In the genomic region with DNA sequence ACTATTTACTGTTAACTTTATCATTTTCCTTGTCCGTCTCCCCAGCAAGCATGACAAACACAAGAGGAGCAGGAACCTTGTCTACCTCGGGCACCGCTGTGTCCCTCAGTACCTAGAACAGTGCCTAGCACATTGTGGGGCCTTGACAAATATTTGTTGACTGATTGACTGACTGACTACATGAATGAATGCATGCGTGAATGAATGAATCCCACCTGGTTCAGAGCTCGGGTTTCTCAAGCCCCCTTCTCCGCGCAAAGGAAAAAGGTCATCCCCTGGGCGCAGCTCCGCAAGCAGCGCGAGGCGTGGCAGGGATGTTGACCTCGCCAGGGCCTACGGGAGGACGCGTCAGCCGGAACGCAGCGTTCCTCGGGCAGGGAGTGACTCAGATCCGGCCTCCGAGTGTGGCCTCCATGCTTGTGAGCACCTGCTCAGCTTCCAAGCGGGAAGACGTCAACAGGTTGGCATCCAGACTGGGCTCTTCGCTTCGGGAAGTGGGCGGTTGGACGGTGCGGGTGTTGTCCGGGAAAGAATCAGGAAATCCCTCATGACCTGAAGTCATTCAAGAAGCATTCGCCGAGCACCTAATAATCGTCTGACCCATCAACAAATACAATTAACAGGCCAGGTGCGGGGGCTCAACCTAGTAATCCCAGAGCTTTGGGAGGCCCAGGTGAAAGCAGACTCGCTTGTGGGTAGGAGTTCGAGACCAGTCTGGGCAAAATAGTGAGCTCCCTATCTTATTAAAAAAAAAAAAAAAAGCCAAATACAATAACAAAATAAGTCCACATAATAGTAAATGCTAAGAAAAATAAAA, we compare ENCODE assay signal across 8 cellular contexts. TPM values are rescaled to one million over a fixed set of nuclear protein-coding genes. Genes with fewer than 3 reads are reported as not detected.
DNase-seq lines count a peak whose midpoint lies in the region; TF ChIP-seq lines count a peak whose summit lies in the region.

No MANE protein-coding gene starts in this region.

- peaks cover 8% of the 10 kb centered on the region for H3K36me3 Mint-ChIP-seq in stimulated activated naive CD8-positive, alpha-beta T cell treated with anti-CD3 and anti-CD28 coated beads, Interleukin-15, Interleukin-2, amounts not matched to agents 100 ng/mL and 50 ng/mL, for 24 hours (ENCODE audit: low read depth)

- peaks cover 6% of the 10 kb centered on the region for H3K27me3 Mint-ChIP-seq in stimulated activated naive CD8-positive, alpha-beta T cell treated with anti-CD3 and anti-CD28 coated beads, Interleukin-15, Interleukin-2, amounts not matched to agents 100 ng/mL and 50 ng/mL, for 24 hours

- H3K27me3 ChIP-seq in H7 (ENCODE audit: control insufficient read depth, insufficient read depth, low read length): no peaks in the 10 kb centered on the region
- no peaks in the 10 kb centered on the region for H3K27me3 ChIP-seq in Loucy (ENCODE audit: insufficient read depth, low read length, poor library complexity, severe bottlenecking)

- H3K4me1 ChIP-seq in Loucy (ENCODE audit: insufficient read depth, low read length, poor library complexity, severe bottlenecking): peaks cover 8% of the 10 kb centered on the region

- no peak for TF ChIP-seq CTCF in Loucy (conservative IDR thresholded peaks at IDR 0.05; ENCODE audit: low read length)

- H3K79me2 ChIP-seq in Loucy (ENCODE audit: insufficient read depth, low read length): no peaks in the 10 kb centered on the region

- peak overlapping the region; percentile 41; the same call in 1 of the 2 replicates for H2AFZ ChIP-seq in Loucy (ENCODE audit: low read length)

- no peaks in the 10 kb centered on the region for H3K9me3 Mint-ChIP-seq in stimulated activated naive CD8-positive, alpha-beta T cell treated with anti-CD3 and anti-CD28 coated beads, Interleukin-15, Interleukin-2, amounts not matched to agents 100 ng/mL and 50 ng/mL, for 24 hours

- H3F3A ChIP-seq in Loucy (ENCODE audit: low read depth): no peaks in the 10 kb centered on the region

- H3K36me3 ChIP-seq in H7 (replicated peaks; ENCODE audit: control insufficient read depth, insufficient read depth, low read length): no peaks in the 10 kb centered on the region
- no peaks in the 10 kb centered on the region for H3K36me3 ChIP-seq in Loucy (ENCODE audit: insufficient read depth, low read length)

- no peaks in the 10 kb centered on the region for H3K9me2 ChIP-seq in Loucy (replicated peaks; ENCODE audit: low read depth, low read length)

- no peaks in the 10 kb centered on the region for H4K20me1 ChIP-seq in Loucy (ENCODE audit: insufficient read depth, low read length, poor library complexity, severe bottlenecking)

- H3K4me3 ChIP-seq in H7 (ENCODE audit: insufficient read depth, low read depth, low read length) (peak overlapping the region; percentile 73), Loucy (ENCODE audit: low read length, poor library complexity, severe bottlenecking) (peak overlapping the region; percentile 100)

- peak overlapping the region; percentile 99 for H3K27ac Mint-ChIP-seq in stimulated activated naive CD8-positive, alpha-beta T cell treated with anti-CD3 and anti-CD28 coated beads, Interleukin-15, Interleukin-2, amounts not matched to agents 100 ng/mL and 50 ng/mL, for 24 hours

- H3K4me1 Mint-ChIP-seq in stimulated activated naive CD8-positive, alpha-beta T cell treated with anti-CD3 and anti-CD28 coated beads, Interleukin-15, Interleukin-2, amounts not matched to agents 100 ng/mL and 50 ng/mL, for 24 hours (ENCODE audit: low read depth): peaks cover 42% of the 10 kb centered on the region

- in situ Hi-C loops in T47D (cut with HindIII; ENCODE audit: low pct_unique_long_range_greater_than_20kb, low sequenced_read_pairs): no loop called here

- H3K9ac ChIP-seq in Loucy (ENCODE audit: low read depth, low read length, poor library complexity, severe bottlenecking): peak overlapping the region; percentile 95

- H3K4me3 Mint-ChIP-seq in stimulated activated naive CD8-positive, alpha-beta T cell treated with anti-CD3 and anti-CD28 coated beads, Interleukin-15, Interleukin-2, amounts not matched to agents 100 ng/mL and 50 ng/mL, for 24 hours: peak overlapping the region; percentile 89

- H3K9me3 ChIP-seq in Loucy (ENCODE audit: insufficient read depth, low read depth, low read length): no peaks in the 10 kb centered on the region

- H3K4me2 ChIP-seq in Loucy (ENCODE audit: low read depth, low read length, poor library complexity, severe bottlenecking): peak overlapping the region; percentile 71

- peak; percentile 98 for DNase-seq in ELR (ENCODE audit: low read depth)
- peak; percentile 50 for DNase-seq in H7
- peak; percentile 68 to 98 for DNase-seq in T47D (ENCODE audit: low read depth in 1 of 2, low spot score in 1 of 2)
- peak; percentile 89 for DNase-seq in left kidney (ENCODE audit: low read depth, low spot score)
- DNase-seq in NCI-H345 treated with DMSO at 0.1 percent for 48 hours (lab: John Stamatoyannopoulos, UW; ENCODE audit: unreplicated experiment): no peak
- DNase-seq in NCI-H146 treated with DMSO at 0.1 percent for 48 hours (lab: John Stamatoyannopoulos, UW; ENCODE audit: unreplicated experiment): no peak

RNA-seq across cellular contexts. Expression of a gene that starts 13.9 kb away (rescaled TPM):
- 1,051 and 1,131 TPM in 2 replicates for total RNA-seq in H7 (2014; rRNA removed; shearing (Covaris generic))

Comparison
In these comparisons a context has a peak if more than half of its experiments do, and no peak if none do; other contexts are left out.
1. DNase-seq: peak in ELR (single experiment), H7 (single experiment), T47D (2 of 2) and left kidney (single experiment); none in NCI-H345 treated with DMSO at 0.1 percent for 48 hours (single experiment) and NCI-H146 treated with DMSO at 0.1 percent for 48 hours (single experiment).